Comparison of ENCODE assay signal across 8 cellular contexts in the genomic region with DNA sequence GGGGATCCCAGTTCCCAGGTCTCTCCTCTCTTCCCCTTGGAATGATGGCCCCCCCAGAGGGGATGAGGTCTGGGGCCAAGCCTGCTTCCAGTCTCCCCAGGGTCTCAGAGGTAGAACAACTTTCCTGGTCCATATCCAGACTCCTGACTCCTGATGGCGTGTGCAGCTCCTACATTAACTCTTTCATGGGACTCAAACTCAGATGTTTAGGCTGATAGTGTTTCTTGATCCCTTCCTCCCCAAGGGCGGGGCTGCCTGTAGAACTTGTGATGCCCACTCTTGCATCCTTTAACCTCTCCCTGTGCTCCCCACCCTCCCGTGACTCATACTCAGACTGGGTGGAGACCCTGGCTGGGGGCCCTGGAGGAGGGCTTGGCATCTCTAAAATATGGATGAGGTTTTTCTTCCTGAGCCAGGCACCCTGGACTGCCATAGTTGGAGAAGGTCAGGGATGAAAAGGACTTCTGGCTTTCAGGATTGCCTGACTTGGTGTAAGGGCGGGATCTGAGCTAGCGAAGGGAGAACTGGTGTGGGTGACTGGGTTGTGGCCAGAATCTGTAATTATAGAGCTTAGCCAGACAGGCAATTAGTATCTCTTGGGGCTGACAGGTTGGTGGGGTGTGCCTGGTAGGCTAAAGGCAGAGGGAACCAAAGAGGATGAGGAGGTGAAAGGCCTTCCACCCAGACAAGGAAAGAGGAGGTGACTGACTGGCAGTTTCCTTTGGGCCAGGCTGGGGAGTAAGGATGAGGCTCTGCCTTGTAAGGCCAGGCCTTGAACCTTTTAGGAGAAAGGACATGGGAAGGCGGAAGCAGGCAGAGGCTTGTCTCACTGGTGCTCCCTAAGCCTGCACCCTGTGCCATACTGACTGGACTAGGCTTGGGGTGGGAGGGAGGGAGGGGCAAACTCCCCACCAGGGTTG. TPM values are rescaled to one million over a fixed set of nuclear protein-coding genes. Genes with fewer than 3 reads are reported as not detected.
DNase-seq lines count a peak whose midpoint lies in the region; ATAC-seq and TF ChIP-seq lines count a peak whose summit lies in the region.

No MANE protein-coding gene starts in this region.

- H3K36me3 ChIP-seq in HUES64 (ENCODE audit: insufficient read depth, low read length) (peaks cover 18% of the 10 kb centered on the region), iPS-18a (ENCODE audit: control insufficient read depth, low read depth, low read length) (peaks cover 13% of the 10 kb centered on the region), subcutaneous abdominal adipose tissue (ENCODE audit: control insufficient read depth in 5 of 5, insufficient read depth in 5 of 5, low read length in 5 of 5) (peaks cover 0 to 16% (median 3%) of the 10 kb centered on the region in 5 donors)

- peak; percentile 91 for DNase-seq in AG10803 (ENCODE audit: low read depth)
- DNase-seq in amniotic epithelial cell (ENCODE audit: low read depth): peak; percentile 4
- DNase-seq in SIG-M5 (lab: John Stamatoyannopoulos, UW): no peak
- no peak for DNase-seq in NCI-H1436 (lab: John Stamatoyannopoulos, UW)

- TF ChIP-seq CTCF in AG10803 (conservative IDR thresholded peaks at IDR 0.05; ENCODE audit: low read length): no peak

- H3K9ac ChIP-seq in HUES64 (ENCODE audit: low read depth, low read length) (peak overlapping the region; percentile 60; the same call in 1 of the 2 replicates), iPS-18a (ENCODE audit: low read length) (peak overlapping the region; percentile 41), subcutaneous abdominal adipose tissue (ENCODE audit: low read length in 5 of 5) (peak overlapping the region in 2 of 5 donors; percentile 35 to 83)

- 70% methylated on average over 6 of the region's 6 CpGs for WGBS in HUES64

- H3K27me3 ChIP-seq in HUES64 (ENCODE audit: insufficient read depth, low read length) (no peaks in the 10 kb centered on the region; the same call in 1 of the 2 replicates), iPS-18a (ENCODE audit: control insufficient read depth, insufficient read depth, low read length) (no peaks in the 10 kb centered on the region), subcutaneous abdominal adipose tissue (ENCODE audit: control insufficient read depth in 5 of 5, insufficient read depth in 4 of 5, low read length in 5 of 5) (peaks cover 0 to 25% (median 18%) of the 10 kb centered on the region in 5 donors)

- H3K27ac ChIP-seq in HUES64 (ENCODE audit: low read depth, low read length) (peak overlapping the region; percentile 73), iPS-18a (ENCODE audit: low read length) (no peak overlapping the region), subcutaneous abdominal adipose tissue (ENCODE audit: low read depth, low read length) (peak overlapping the region; percentile 76)

- H3K9me3 ChIP-seq in HUES64 (ENCODE audit: insufficient read depth, low read depth, low read length) (no peaks in the 10 kb centered on the region), iPS-18a (ENCODE audit: control insufficient read depth, low read depth, low read length) (no peaks in the 10 kb centered on the region), subcutaneous abdominal adipose tissue (ENCODE audit: control insufficient read depth in 5 of 5, low read length in 5 of 5) (no peaks in the 10 kb centered on the region)

- H3K4me3 ChIP-seq in AG10803 (ENCODE audit: low read length) (peak overlapping the region; percentile 97), HUES64 (ENCODE audit: low read length) (peak overlapping the region; percentile 99), iPS-18a (ENCODE audit: low read length) (peak overlapping the region; percentile 87), subcutaneous abdominal adipose tissue (ENCODE audit: low read depth in 1 of 5, low read length in 5 of 5) (peak overlapping the region in 4 of 5 donors; percentile 32 to 76 (median 72))

- H3K4me1 ChIP-seq in HUES64 (ENCODE audit: insufficient read depth, low read length) (peaks cover 30% of the 10 kb centered on the region), iPS-18a (ENCODE audit: control insufficient read depth, low read depth, low read length) (peaks cover 26% of the 10 kb centered on the region), subcutaneous abdominal adipose tissue (ENCODE audit: control insufficient read depth in 5 of 5, insufficient read depth in 5 of 5, low read length in 5 of 5) (peaks cover 4 to 47% (median 44%) of the 10 kb centered on the region in 5 donors)

- no peak for ATAC-seq in GM21526 (IDR thresholded peaks at IDR 0.05; ENCODE audit: low FRiP score, unreplicated experiment)

RNA-seq across cellular contexts. Expression of a gene that starts 1.5 kb away (rescaled TPM):
- 22.6 TPM for polyA plus RNA-seq in HUES64 (2013, experiment 1 of 2)
- polyA plus RNA-seq in HUES64 (2013, experiment 2 of 2): 25.2 TPM

RNA-seq across cellular contexts. Expression of a gene that starts 5.9 kb away (rescaled TPM):
- polyA plus RNA-seq in HUES64 (2013, experiment 1 of 2): not detected
- 0.38 TPM for polyA plus RNA-seq in HUES64 (2013, experiment 2 of 2)

RNA-seq across cellular contexts. Expression of a gene that starts 54.4 kb away (rescaled TPM):
- 56.3 TPM for polyA plus RNA-seq in HUES64 (2013, experiment 1 of 2)
- polyA plus RNA-seq in HUES64 (2013, experiment 2 of 2): 64.3 TPM

Comparison
In these comparisons a context has a peak if more than half of its experiments do, and no peak if none do; other contexts are left out.
1. DNase-seq: peak in AG10803 (single experiment) and amniotic epithelial cell (single experiment); none in SIG-M5 (single experiment) and NCI-H1436 (single experiment).
2. Peak in every context shown above with its lines, with median percentiles within 50 percentile points of each other: H3K4me3 ChIP-seq.